ENCODE assay signal across 4 cellular contexts in genomic region chr6:151455751-151456398, GRCh38. TPM values are rescaled to one million over a fixed set of nuclear protein-coding genes. Genes with fewer than 3 reads are reported as not detected.
"Had no signal": no experiment of that assay in that cellular context is flagged by ENCODE, and none has a peak within 500 bp of the region (broad histone marks: within the 10 kb centered on the region; RNA-seq: fewer than 3 reads in every experiment).

No MANE protein-coding gene starts in this region.

RNA-seq across cellular contexts. Expression of gene CCDC170, which starts 37.9 kb away (rescaled TPM):
- total RNA-seq: activated CD4-positive, alpha-beta memory T cell treated with anti-CD3 and anti-CD28 coated beads for 36 hours; activated naive CD8-positive, alpha-beta T cell treated with anti-CD3 and anti-CD28 coated beads for 36 hours; naive thymus-derived CD8-positive, alpha-beta T cell; T-helper 17 cell had no signal
